ENCODE assay signal across 17 cellular contexts in genomic region chr17:19359856-19360255, GRCh38. TPM values are rescaled to one million over a fixed set of nuclear protein-coding genes. Genes with fewer than 3 reads are reported as not detected.
DNase-seq lines count a peak whose midpoint lies in the region; ATAC-seq and TF ChIP-seq lines count a peak whose summit lies in the region.
"Had no signal": no experiment of that assay in that cellular context is flagged by ENCODE, and none has a peak within 500 bp of the region (broad histone marks: within the 10 kb centered on the region; RNA-seq: fewer than 3 reads in every experiment).

No MANE protein-coding gene starts in this region.

- peaks cover 13% of the 10 kb centered on the region for H3K4me1 Mint-ChIP-seq in CD14-positive monocyte
- H3K4me1 Mint-ChIP-seq in endodermal cell = peaks cover 21% of the 10 kb centered on the region

- H3K27ac ChIP-seq in RWPE2 (ENCODE audit: poor library complexity, severe bottlenecking) (no peak overlapping the region), endodermal cell (ENCODE audit: low read depth, low read length) (no peak overlapping the region), body of pancreas (no peak overlapping the region)
- H3K27ac ChIP-seq: 22Rv1, A549, C4-2B had no signal

- H3K9ac ChIP-seq in endodermal cell (ENCODE audit: extremely low read depth, low read length, poor library complexity, severe bottlenecking) = no peak overlapping the region

- no peak for TF ChIP-seq POLR2A in body of pancreas (IDR thresholded peaks at IDR 0.05)

- no peak for TF ChIP-seq CTCF in CD14-positive monocyte (IDR thresholded peaks at IDR 0.05)
- TF ChIP-seq CTCF in RWPE2 (IDR thresholded peaks at IDR 0.05; ENCODE audit: poor library complexity, severe bottlenecking) = no peak
- no peak for TF ChIP-seq CTCF in endodermal cell (conservative IDR thresholded peaks at IDR 0.05)
- no peak for TF ChIP-seq CTCF in body of pancreas (IDR thresholded peaks at IDR 0.05)

- no peaks in the 10 kb centered on the region for H3K9me3 ChIP-seq in RWPE2 (ENCODE audit: severe bottlenecking)
- no peaks in the 10 kb centered on the region for H3K9me3 ChIP-seq in endodermal cell (ENCODE audit: control insufficient read depth, low read length)
- no peaks in the 10 kb centered on the region for H3K9me3 ChIP-seq in body of pancreas
- H3K9me3 ChIP-seq: A549 had no signal

- H3K27me3 Mint-ChIP-seq in CD14-positive monocyte (ENCODE audit: low read depth in 3 of 3) (peaks cover 26 to 44% (median 33%) of the 10 kb centered on the region in 3 donors), endodermal cell (ENCODE audit: insufficient read depth) (no peaks in the 10 kb centered on the region)

- H3K27ac Mint-ChIP-seq in CD14-positive monocyte = no peak overlapping the region
- no peak overlapping the region for H3K27ac Mint-ChIP-seq in endodermal cell
- H3K27ac Mint-ChIP-seq: H9 had no signal

- H3K36me3 ChIP-seq in RWPE2 (ENCODE audit: low read depth) (no peaks in the 10 kb centered on the region), endodermal cell (ENCODE audit: control insufficient read depth, insufficient read depth, low read length) (peaks cover 5% of the 10 kb centered on the region), body of pancreas (replicated peaks in 1 of 2; ENCODE audit: insufficient read depth in 1 of 2, low read depth in 2 of 2) (no peaks in the 10 kb centered on the region)

- intact Hi-C loops in CD14-positive monocyte (cut with micrococcal nuclease) (loop anchor here (5.0 to 10.0 kb wide), 3 partner anchors 55 to 407 kb away; partner anchors contain the start of genes ALDH3A2 (in 2 of the 2) and RNF112 (in 1 of the 2)), posterior vena cava (cut with DNase I) (loop anchor here (5.0 to 10.0 kb wide), 3 partner anchors 92 to 405 kb away; no protein-coding TSS in a partner anchor), body of pancreas (cut with DNase I) (no loop called here)

- no peaks in the 10 kb centered on the region for H3K27me3 ChIP-seq in RWPE2 (ENCODE audit: insufficient read depth, poor library complexity, severe bottlenecking)
- no peaks in the 10 kb centered on the region for H3K27me3 ChIP-seq in endodermal cell (ENCODE audit: control insufficient read depth, insufficient read depth, low read length, poor library complexity, severe bottlenecking)
- H3K27me3 ChIP-seq in body of pancreas = no peaks in the 10 kb centered on the region

- H3K36me3 Mint-ChIP-seq in CD14-positive monocyte (no peaks in the 10 kb centered on the region), endodermal cell (ENCODE audit: low read depth) (peaks cover 22% of the 10 kb centered on the region)
- H3K36me3 Mint-ChIP-seq: CD4-positive, alpha-beta memory T cell had no signal

- no peaks in the 10 kb centered on the region for H3K9me3 Mint-ChIP-seq in CD14-positive monocyte
- H3K9me3 Mint-ChIP-seq in endodermal cell = no peaks in the 10 kb centered on the region
- H3K9me3 Mint-ChIP-seq: CD4-positive, alpha-beta memory T cell; H9 had no signal

- no peaks in the 10 kb centered on the region for H3K4me1 ChIP-seq in RWPE2 (ENCODE audit: insufficient read depth, poor library complexity, severe bottlenecking)
- H3K4me1 ChIP-seq in endodermal cell (ENCODE audit: control insufficient read depth, insufficient read depth, low read length) = peaks cover 3% of the 10 kb centered on the region
- peaks cover 22% of the 10 kb centered on the region for H3K4me1 ChIP-seq in body of pancreas

- 99 to 100% methylated on average over 1 to 5 of the region's 5 CpGs for WGBS in endodermal cell (ENCODE audit: insufficient coverage in 1 of 2, insufficient read length in 1 of 2), 2 experiments
- WGBS in body of pancreas, 2 donors = 91 to 94% methylated on average over 5 of the region's 5 CpGs

- H3K4me3 ChIP-seq in RWPE2 (ENCODE audit: severe bottlenecking) = no peak overlapping the region
- H3K4me3 ChIP-seq in endodermal cell (ENCODE audit: low read length) = no peak overlapping the region
- H3K4me3 ChIP-seq in body of pancreas = no peak overlapping the region
- H3K4me3 ChIP-seq: A549 had no signal

- ATAC-seq in RWPE2 (ENCODE audit: low read depth) = no peak
- no peak for ATAC-seq in body of pancreas
- ATAC-seq in GM19328 (IDR thresholded peaks at IDR 0.05; ENCODE audit: unreplicated experiment) = no peak
- ATAC-seq: A549 had no signal

- peak overlapping the region in 1 of 2 donors; percentile 24 for H3K4me3 Mint-ChIP-seq in CD14-positive monocyte
- no peak overlapping the region for H3K4me3 Mint-ChIP-seq in endodermal cell
- H3K4me3 Mint-ChIP-seq: H9 had no signal

- DNase-seq in CD14-positive monocyte (ENCODE audit: low spot score) (peak; percentile 38), RWPE2 (ENCODE audit: low spot score) (peak; percentile 23), endodermal cell (peak; percentile 38), posterior vena cava (ENCODE audit: low spot score) (peak; percentile 43), body of pancreas (no peak), NCI-H1092 treated with DMSO at 0.1 percent for 48 hours (lab: John Stamatoyannopoulos, UW) (no peak), NCI-H1694 treated with DMSO at 0.1 percent for 48 hours (lab: John Stamatoyannopoulos, UW) (no peak)
- DNase-seq: AML-193; CD4-positive, alpha-beta memory T cell; DMS153; DMS79; GDM1; H9 had no signal

RNA-seq across cellular contexts. Expression of gene B9D1, which starts 2.7 kb away (rescaled TPM):
- not detected for polyA plus RNA-seq in CD14-positive monocyte
- total RNA-seq in endodermal cell (10 to 100 TPM; 37.7 to 42.8 TPM), posterior vena cava (1 to 10 TPM; 7.7 to 9.8 TPM), body of pancreas (10 to 100 TPM; 10.4 to 53.4 TPM)
- polyA plus RNA-seq in endodermal cell (2013, experiment 1 of 2) = 28.5 TPM
- polyA plus RNA-seq in endodermal cell (2013, experiment 2 of 2) = 25.0 TPM

RNA-seq across cellular contexts. Expression of gene MAPK7, which starts 18.4 kb away (rescaled TPM):
- 1 to 10 TPM; 9.3 to 10.0 TPM for polyA plus RNA-seq in CD14-positive monocyte
- total RNA-seq in endodermal cell = 10 to 100 TPM; 33.3 to 53.4 TPM
- 29.3 TPM for polyA plus RNA-seq in endodermal cell (2013, experiment 1 of 2)
- 25.5 TPM for polyA plus RNA-seq in endodermal cell (2013, experiment 2 of 2)
- total RNA-seq in posterior vena cava = 10 to 100 TPM; 28.8 to 29.2 TPM
- total RNA-seq in body of pancreas = 10 to 100 TPM; 10.1 to 29.3 TPM

RNA-seq across cellular contexts. Expression of gene MFAP4, which starts 27.1 kb away (rescaled TPM):
- polyA plus RNA-seq in CD14-positive monocyte = under 1 TPM; 0.12 to 0.73 TPM
- total RNA-seq in endodermal cell = 10 to 100 TPM; 11.1 to 36.8 TPM
- 20.4 TPM for polyA plus RNA-seq in endodermal cell (2013, experiment 1 of 2)
- polyA plus RNA-seq in endodermal cell (2013, experiment 2 of 2) = 18.1 TPM
- total RNA-seq in posterior vena cava = 100 to 1,000 TPM; 231 to 371 TPM
- total RNA-seq in body of pancreas = 10 to 100 TPM; 25.7 to 35.3 TPM
- total RNA-seq: CD4-positive, alpha-beta memory T cell had no signal
- polyA plus RNA-seq: CD4-positive, alpha-beta memory T cell had no signal

RNA-seq across cellular contexts. Expression of gene RNF112, which starts 51.2 kb away (rescaled TPM):
- not detected for polyA plus RNA-seq in CD14-positive monocyte
- total RNA-seq in endodermal cell (1 to 10 TPM; 1.1 to 1.9 TPM), posterior vena cava (10 to 100 TPM in 1 of 2 donors, 1 to 10 TPM in 1; 8.4 to 12.6 TPM), body of pancreas (1 to 10 TPM in 1 of 2 donors, under 1 TPM in 1; 0.52 to 5.9 TPM)
- polyA plus RNA-seq in endodermal cell (2013, experiment 1 of 2) = 1.4 TPM
- 1.1 TPM for polyA plus RNA-seq in endodermal cell (2013, experiment 2 of 2)

Comparison
In these comparisons a context has a peak if more than half of its experiments do, and no peak if none do; other contexts are left out.
1. DNase-seq: peak in CD14-positive monocyte (single experiment), RWPE2 (single experiment), endodermal cell (single experiment) and posterior vena cava (single experiment); none in body of pancreas (0 of 4), NCI-H1092 treated with DMSO at 0.1 percent for 48 hours (single experiment) and NCI-H1694 treated with DMSO at 0.1 percent for 48 hours (single experiment).
2. RNA of gene MFAP4, which starts 27.1 kb away (total RNA-seq): 231 to 371 TPM in posterior vena cava; 11.1 to 36.8 TPM in endodermal cell and 25.7 to 35.3 TPM in body of pancreas; every median in the first group is over 4 times any median in the second.